ENCODE assay signal across 8 cellular contexts in the genomic region with DNA sequence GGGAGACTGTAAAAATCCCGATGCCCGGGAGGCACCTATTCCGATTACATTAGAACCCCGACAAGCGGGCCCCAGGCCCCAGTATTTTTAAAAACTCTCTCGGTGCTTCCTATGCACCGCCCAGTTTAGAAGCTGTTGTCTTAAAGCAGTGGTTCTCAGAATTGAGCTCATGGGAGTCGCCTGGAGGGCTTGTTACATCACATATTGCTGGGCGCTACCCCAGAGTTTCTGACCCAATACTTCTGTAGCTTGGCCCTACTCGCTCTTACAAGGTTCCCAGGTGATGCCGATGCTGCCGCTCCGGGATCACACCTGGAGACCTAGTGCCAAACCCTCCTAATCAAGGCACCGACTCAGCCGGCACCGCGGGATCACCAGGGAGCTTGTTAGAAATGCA. TPM values are rescaled to one million over a fixed set of nuclear protein-coding genes. Genes with fewer than 3 reads are reported as not detected.
DNase-seq lines count a peak whose midpoint lies in the region; ATAC-seq and TF ChIP-seq lines count a peak whose summit lies in the region.

No MANE protein-coding gene starts in this region.

- peaks cover 8% of the 10 kb centered on the region for H3K4me1 Mint-ChIP-seq in activated naive CD4-positive, alpha-beta T cell treated with anti-CD3 and anti-CD28 coated beads for 36 hours (ENCODE audit: low read depth)
- H3K4me1 Mint-ChIP-seq in brain = peaks cover 43% of the 10 kb centered on the region
- H3K4me1 Mint-ChIP-seq in naive B cell = peaks cover 11 to 35% (median 31%) of the 10 kb centered on the region in 3 donors

- CTCF ChIA-PET in activated naive CD4-positive, alpha-beta T cell treated with anti-CD3 and anti-CD28 coated beads for 36 hours (lab: Charles Lee) = interaction anchor here (0.7 to 2.7 kb wide), 42 partner anchors 8 to 654 kb away, joined by 3 to 33 read pairs (median 4); a partner anchor contains a TSS

- intact Hi-C loops in activated naive CD4-positive, alpha-beta T cell treated with anti-CD3 and anti-CD28 coated beads for 36 hours (cut with micrococcal nuclease) = loop anchor here (1.0 kb wide), 3 partner anchors 528 to 651 kb away; no protein-coding TSS in a partner anchor

- ATAC-seq in HG03342 (IDR thresholded peaks at IDR 0.05; ENCODE audit: unreplicated experiment) = peak; percentile 25
- peak; percentile 27 to 40 for ATAC-seq in naive B cell (ENCODE audit: low read depth in 2 of 2)

- H3K9me3 Mint-ChIP-seq in activated naive CD4-positive, alpha-beta T cell treated with anti-CD3 and anti-CD28 coated beads for 36 hours = peaks cover 9% of the 10 kb centered on the region
- H3K9me3 Mint-ChIP-seq in brain = peaks cover 10 to 24% (median 21%) of the 10 kb centered on the region in 5 experiments
- peaks cover 5 to 25% (median 15%) of the 10 kb centered on the region in 7 donors for H3K9me3 Mint-ChIP-seq in naive B cell

- H3K4me3 Mint-ChIP-seq in activated naive CD4-positive, alpha-beta T cell treated with anti-CD3 and anti-CD28 coated beads for 36 hours = peak overlapping the region; percentile 46
- peak overlapping the region; percentile 63 to 82 (median 72) for H3K4me3 Mint-ChIP-seq in brain
- H3K4me3 Mint-ChIP-seq in naive B cell = peak overlapping the region in 5 of 8 donors; percentile 33 to 85 (median 48)

- peak; percentile 20 to 23 for TF ChIP-seq CTCF in brain (conservative IDR thresholded peaks at IDR 0.05)

- H3K27ac Mint-ChIP-seq in activated naive CD4-positive, alpha-beta T cell treated with anti-CD3 and anti-CD28 coated beads for 36 hours = no peak overlapping the region
- H3K27ac Mint-ChIP-seq in brain (peak overlapping the region in 2 of 5 experiments; percentile 17 to 50), naive B cell (peak overlapping the region in 5 of 6 donors; percentile 33 to 86 (median 56))

- H3K27me3 Mint-ChIP-seq in activated naive CD4-positive, alpha-beta T cell treated with anti-CD3 and anti-CD28 coated beads for 36 hours (ENCODE audit: low read depth) = peaks cover 15% of the 10 kb centered on the region
- H3K27me3 Mint-ChIP-seq in brain (peaks cover 43% of the 10 kb centered on the region), naive B cell (peaks cover 57 to 90% (median 73%) of the 10 kb centered on the region in 3 donors)

- H3K36me3 Mint-ChIP-seq in activated naive CD4-positive, alpha-beta T cell treated with anti-CD3 and anti-CD28 coated beads for 36 hours (ENCODE audit: low read depth) = no peaks in the 10 kb centered on the region
- H3K36me3 Mint-ChIP-seq in brain (peaks cover 5% of the 10 kb centered on the region), naive B cell (peaks cover 13 to 14% of the 10 kb centered on the region in 2 donors)

- no peak for DNase-seq in activated naive CD4-positive, alpha-beta T cell treated with anti-CD3 and anti-CD28 coated beads for 36 hours
- DNase-seq in activated naive CD4-positive, alpha-beta T cell treated with Interleukin-2 at 50 U/mL for 16 hours = no peak
- no peak for DNase-seq in naive B cell
- DNase-seq in central memory CD4-positive, alpha-beta T cell = no peak
- no peak for DNase-seq in HT-29 (ENCODE audit: low spot score)
- no peak for DNase-seq in activated gamma-delta T cell (lab: John Stamatoyannopoulos, UW)

RNA-seq across cellular contexts. Expression of a gene that starts 35.2 kb away (rescaled TPM):
- not detected for total RNA-seq in activated naive CD4-positive, alpha-beta T cell treated with anti-CD3 and anti-CD28 coated beads for 36 hours
- polyA plus RNA-seq in brain (ENCODE audit: insufficient read depth, low read depth, low replicate concordance) (not detected), naive B cell (ENCODE audit: low read depth in 6 of 6) (not detected)
- total RNA-seq in HT-29 (2014; rRNA removed; shearing (Covaris generic)) = not detected in 2 replicates

RNA-seq across cellular contexts. Expression of a gene that starts 53.6 kb away (rescaled TPM):
- not detected for total RNA-seq in activated naive CD4-positive, alpha-beta T cell treated with anti-CD3 and anti-CD28 coated beads for 36 hours
- not detected for polyA plus RNA-seq in brain (ENCODE audit: insufficient read depth, low read depth, low replicate concordance)
- not detected for polyA plus RNA-seq in naive B cell (ENCODE audit: low read depth in 6 of 6)
- total RNA-seq in HT-29 (2014; rRNA removed; shearing (Covaris generic)) = not detected in 2 replicates
